Comparison of ENCODE assay signal across 1 cellular context in genomic region chr3:111733856-111734255, GRCh38.
TF ChIP-seq lines count a peak whose summit lies in the region.

No MANE protein-coding gene starts in this region.

TF ChIP-seq in HepG2, 621 proteins besides CTCF, POLR2A, EP300 and RAD21 (continued from another document):
- TF ChIP-seq, protein P1, sequence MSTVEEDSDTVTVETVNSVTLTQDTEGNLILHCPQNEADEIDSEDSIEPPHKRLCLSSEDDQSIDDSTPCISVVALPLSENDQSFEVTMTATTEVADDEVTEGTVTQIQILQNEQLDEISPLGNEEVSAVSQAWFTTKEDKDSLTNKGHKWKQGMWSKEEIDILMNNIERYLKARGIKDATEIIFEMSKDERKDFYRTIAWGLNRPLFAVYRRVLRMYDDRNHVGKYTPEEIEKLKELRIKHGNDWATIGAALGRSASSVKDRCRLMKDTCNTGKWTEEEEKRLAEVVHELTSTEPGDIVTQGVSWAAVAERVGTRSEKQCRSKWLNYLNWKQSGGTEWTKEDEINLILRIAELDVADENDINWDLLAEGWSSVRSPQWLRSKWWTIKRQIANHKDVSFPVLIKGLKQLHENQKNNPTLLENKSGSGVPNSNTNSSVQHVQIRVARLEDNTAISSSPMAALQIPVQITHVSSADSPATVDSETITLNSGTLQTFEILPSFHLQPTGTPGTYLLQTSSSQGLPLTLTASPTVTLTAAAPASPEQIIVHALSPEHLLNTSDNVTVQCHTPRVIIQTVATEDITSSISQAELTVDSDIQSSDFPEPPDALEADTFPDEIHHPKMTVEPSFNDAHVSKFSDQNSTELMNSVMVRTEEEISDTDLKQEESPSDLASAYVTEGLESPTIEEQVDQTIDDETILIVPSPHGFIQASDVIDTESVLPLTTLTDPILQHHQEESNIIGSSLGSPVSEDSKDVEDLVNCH (CRISPR knock-in tag; IDR thresholded peaks at IDR 0.05) = no peak
- TF ChIP-seq ETV6 (CRISPR knock-in tag; conservative IDR thresholded peaks at IDR 0.05) (no peak), CHD4 (IDR thresholded peaks at IDR 0.05; ENCODE audit: borderline replicate concordance, low read length) (no peak), ATF7-NPFF (CRISPR knock-in tag; IDR thresholded peaks at IDR 0.05; ENCODE audit: low read depth) (no peak), ZNF333 (CRISPR knock-in tag; IDR thresholded peaks at IDR 0.05; ENCODE audit: borderline replicate concordance) (no peak), ZNF576 (CRISPR knock-in tag; IDR thresholded peaks at IDR 0.05) (no peak), U2AF2 (IDR thresholded peaks at IDR 0.05; ENCODE audit: low read depth, low read length) (no peak), MED8 (CRISPR knock-in tag; IDR thresholded peaks at IDR 0.05; ENCODE audit: insufficient replicate concordance) (no peak)
